8 cellular contexts compared by ENCODE assay signal in genomic region chr1:214602764-214603657, GRCh38. TPM values are rescaled to one million over a fixed set of nuclear protein-coding genes. Genes with fewer than 3 reads are reported as not detected.
DNase-seq lines count a peak whose midpoint lies in the region; ATAC-seq lines count a peak whose summit lies in the region.

Gene CENPF, plus strand, starts transcription at chr1:214603195. Its CDS starts 10,560 bp downstream, at chr1:214613755.

- no peaks in the 10 kb centered on the region for H3K27me3 ChIP-seq in BLaER1 treated with 17β-estradiol and CSF1 and Interleukin-3, amounts not matched to agents 10 nM and 100 nM

- peak within 1 kb of the TSS; percentile 71 to 96 (median 88) for H3K4me3 ChIP-seq in BLaER1 treated with 17β-estradiol and CSF1 and Interleukin-3, amounts not matched to agents 10 nM and 100 nM

- ATAC-seq in HG03460 (IDR thresholded peaks at IDR 0.05; ENCODE audit: unreplicated experiment) (peak; percentile 98), left lobe of liver (peak; percentile 99)

- H3K36me3 ChIP-seq in BLaER1 treated with 17β-estradiol and CSF1 and Interleukin-3, amounts not matched to agents 10 nM and 100 nM: peaks cover 0 to 31% (median 27%) of the 10 kb centered on the region in 11 experiments; a peak in 18 of 22 replicates

- H3K9me3 ChIP-seq in BLaER1 treated with 17β-estradiol and CSF1 and Interleukin-3, amounts not matched to agents 10 nM and 100 nM (replicated peaks in 1 of 11): peaks cover 0 to 28% (median 16%) of the 10 kb centered on the region in 11 experiments; a peak in 15 of 22 replicates

- H4K20me1 ChIP-seq in BLaER1 treated with 17β-estradiol and CSF1 and Interleukin-3, amounts not matched to agents 10 nM and 100 nM: peaks cover 0 to 7% (median 0%) of the 10 kb centered on the region in 11 experiments; a peak in 1 of 22 replicates

- peak; percentile 98 for DNase-seq in GM19240 (ENCODE audit: insufficient read length, low spot score)
- peak; percentile 96 for DNase-seq in NCI-H526 (lab: John Stamatoyannopoulos, UW)
- DNase-seq in activated CD4-positive, alpha-beta T cell treated with anti-CD3 and anti-CD28 coated beads for 48 hours: peak; percentile 94
- peak; percentile 99 for DNase-seq in dedifferentiated amniotic fluid mesenchymal stem cell (ENCODE audit: extremely low spot score)
- peak; percentile 94 for DNase-seq in left lobe of liver (ENCODE audit: low spot score)
- peak; percentile 84 for DNase-seq in stimulated activated CD4-positive, alpha-beta T cell treated with anti-CD3 and anti-CD28 coated beads, Interleukin-2, amount 100 ng/mL, for 4 hours (ENCODE audit: low read depth)

- peak within 1 kb of the TSS in 10 of 11 experiments; percentile 13 to 91 (median 88); a peak in 20 of 22 replicates for H3K27ac ChIP-seq in BLaER1 treated with 17β-estradiol and CSF1 and Interleukin-3, amounts not matched to agents 10 nM and 100 nM

- H3K4me1 ChIP-seq in BLaER1 treated with 17β-estradiol and CSF1 and Interleukin-3, amounts not matched to agents 10 nM and 100 nM: peaks cover 10 to 20% (median 13%) of the 10 kb centered on the region in 10 experiments; a peak in 18 of 20 replicates

- peak within 1 kb of the TSS; percentile 84 to 96 (median 90) for H3K4me2 ChIP-seq in BLaER1 treated with 17β-estradiol and CSF1 and Interleukin-3, amounts not matched to agents 10 nM and 100 nM

- peak within 1 kb of the TSS; percentile 72 to 91 (median 87) for H3K9ac ChIP-seq in BLaER1 treated with 17β-estradiol and CSF1 and Interleukin-3, amounts not matched to agents 10 nM and 100 nM

RNA-seq across cellular contexts. Expression of gene CENPF, which starts in this region (rescaled TPM):
- total RNA-seq in left lobe of liver: 1.1 TPM

Comparison
In these comparisons a context has a peak if more than half of its experiments do, and no peak if none do; other contexts are left out.
1. Peak in every context shown above with its lines: DNase-seq, ATAC-seq, H3K4me3 ChIP-seq and H3K27ac ChIP-seq.